In the genomic region with DNA sequence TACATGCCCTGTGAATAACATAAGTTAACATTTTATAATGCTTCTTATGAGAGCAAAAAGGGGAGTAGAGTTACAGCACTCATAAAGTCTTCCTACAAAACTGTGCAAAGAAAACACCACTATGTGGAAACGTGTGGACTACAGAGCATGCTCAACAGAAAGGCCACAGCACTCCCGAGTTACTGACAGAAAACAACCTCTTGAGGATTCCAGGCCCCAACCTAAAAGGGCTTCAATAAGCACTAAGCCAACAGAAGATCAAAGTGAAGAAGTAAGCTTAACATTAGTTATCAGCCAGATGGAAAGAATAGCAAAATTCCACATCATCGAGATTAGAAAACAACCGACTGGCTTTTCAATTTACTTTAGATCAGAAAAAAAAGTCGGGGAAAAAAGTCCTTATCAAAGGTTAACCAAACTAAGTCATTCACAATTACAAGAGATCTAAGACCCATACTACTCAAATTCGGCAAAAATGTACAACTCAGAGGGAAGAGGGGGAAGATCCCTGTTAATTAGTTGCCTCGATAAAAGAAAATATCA, we compare ENCODE assay signal across 8 cellular contexts. TPM values are rescaled to one million over a fixed set of nuclear protein-coding genes. Genes with fewer than 3 reads are reported as not detected.
DNase-seq lines count a peak whose midpoint lies in the region; ATAC-seq lines count a peak whose summit lies in the region.

No MANE protein-coding gene starts in this region.

- H3K9ac ChIP-seq in HUES48 (ENCODE audit: low read depth, low read length) (no peak overlapping the region; the same call in 1 of the 2 replicates), iPS-18a (ENCODE audit: low read length) (peak overlapping the region; percentile 72)

- H3K36me3 Mint-ChIP-seq in CD8-positive, alpha-beta memory T cell = peaks cover 0 to 30% (median 3%) of the 10 kb centered on the region in 3 donors
- peaks cover 14% of the 10 kb centered on the region for H3K36me3 Mint-ChIP-seq in activated naive CD8-positive, alpha-beta T cell treated with anti-CD3 and anti-CD28 coated beads, Interleukin-2, amount 10 ng/mL, durations not matched to agents 7 days and 5 days
- H3K36me3 Mint-ChIP-seq in stimulated activated effector memory CD8-positive, alpha-beta T cell treated with anti-CD3 and anti-CD28 coated beads, Interleukin-12 subunit alpha, Interleukin-12 subunit beta, amount 100 ng/mL, for 72 hours = peaks cover 55% of the 10 kb centered on the region

- DNase-seq in CD8-positive, alpha-beta memory T cell = no peak
- DNase-seq in activated naive CD8-positive, alpha-beta T cell treated with anti-CD3 and anti-CD28 coated beads, Interleukin-2, amount 10 ng/mL, durations not matched to agents 7 days and 5 days = no peak
- no peak for DNase-seq in stimulated activated effector memory CD8-positive, alpha-beta T cell treated with anti-CD3 and anti-CD28 coated beads, Interleukin-12 subunit alpha, Interleukin-12 subunit beta, amount 100 ng/mL, for 72 hours (ENCODE audit: low spot score in 2 of 2)
- DNase-seq in activated gamma-delta T cell (lab: John Stamatoyannopoulos, UW) (no peak), posterior vena cava (ENCODE audit: low spot score) (no peak)

- H3K4me1 Mint-ChIP-seq in CD8-positive, alpha-beta memory T cell = peaks cover 55 to 72% (median 70%) of the 10 kb centered on the region in 3 donors
- peaks cover 45% of the 10 kb centered on the region for H3K4me1 Mint-ChIP-seq in activated naive CD8-positive, alpha-beta T cell treated with anti-CD3 and anti-CD28 coated beads, Interleukin-2, amount 10 ng/mL, durations not matched to agents 7 days and 5 days
- peaks cover 54% of the 10 kb centered on the region for H3K4me1 Mint-ChIP-seq in stimulated activated effector memory CD8-positive, alpha-beta T cell treated with anti-CD3 and anti-CD28 coated beads, Interleukin-12 subunit alpha, Interleukin-12 subunit beta, amount 100 ng/mL, for 72 hours

- peak overlapping the region; percentile 100 for H3K27ac ChIP-seq in CD8-positive, alpha-beta memory T cell (ENCODE audit: low read depth, low read length)
- peak overlapping the region; percentile 99 for H3K27ac ChIP-seq in HUES48 (ENCODE audit: low read depth, low read length)
- no peak overlapping the region for H3K27ac ChIP-seq in iPS-18a (ENCODE audit: low read length)

- H3K4me3 Mint-ChIP-seq in CD8-positive, alpha-beta memory T cell = peak overlapping the region; percentile 97 to 99 (median 98)
- H3K4me3 Mint-ChIP-seq in activated naive CD8-positive, alpha-beta T cell treated with anti-CD3 and anti-CD28 coated beads, Interleukin-2, amount 10 ng/mL, durations not matched to agents 7 days and 5 days = peak overlapping the region; percentile 87
- peak overlapping the region; percentile 94 for H3K4me3 Mint-ChIP-seq in stimulated activated effector memory CD8-positive, alpha-beta T cell treated with anti-CD3 and anti-CD28 coated beads, Interleukin-12 subunit alpha, Interleukin-12 subunit beta, amount 100 ng/mL, for 72 hours

- peaks cover 60% of the 10 kb centered on the region for H3K4me1 ChIP-seq in CD8-positive, alpha-beta memory T cell (ENCODE audit: insufficient read depth, low read length)
- H3K4me1 ChIP-seq in HUES48 (ENCODE audit: control insufficient read depth, insufficient read depth, low read length) (peaks cover 19% of the 10 kb centered on the region), iPS-18a (ENCODE audit: control insufficient read depth, low read depth, low read length) (peaks cover 23% of the 10 kb centered on the region)

- H3K4me3 ChIP-seq in CD8-positive, alpha-beta memory T cell (ENCODE audit: low read length) = peak overlapping the region; percentile 92
- H3K4me3 ChIP-seq in HUES48 (ENCODE audit: low read depth, low read length) = peak overlapping the region; percentile 90
- H3K4me3 ChIP-seq in iPS-18a (ENCODE audit: low read length) = peak overlapping the region; percentile 77

- H3K27me3 Mint-ChIP-seq in CD8-positive, alpha-beta memory T cell = peaks cover 0 to 5% of the 10 kb centered on the region in 2 donors
- H3K27me3 Mint-ChIP-seq in activated naive CD8-positive, alpha-beta T cell treated with anti-CD3 and anti-CD28 coated beads, Interleukin-2, amount 10 ng/mL, durations not matched to agents 7 days and 5 days = no peaks in the 10 kb centered on the region

- no peaks in the 10 kb centered on the region for H3K9me3 ChIP-seq in CD8-positive, alpha-beta memory T cell (ENCODE audit: low read length)
- H3K9me3 ChIP-seq in HUES48 (ENCODE audit: control insufficient read depth, insufficient read depth, low read length) (no peaks in the 10 kb centered on the region), iPS-18a (ENCODE audit: control insufficient read depth, low read depth, low read length) (no peaks in the 10 kb centered on the region)

- peak overlapping the region; percentile 99 to 100 (median 100) for H3K27ac Mint-ChIP-seq in CD8-positive, alpha-beta memory T cell
- peak overlapping the region; percentile 92 for H3K27ac Mint-ChIP-seq in activated naive CD8-positive, alpha-beta T cell treated with anti-CD3 and anti-CD28 coated beads, Interleukin-2, amount 10 ng/mL, durations not matched to agents 7 days and 5 days
- peak overlapping the region; percentile 99 for H3K27ac Mint-ChIP-seq in stimulated activated effector memory CD8-positive, alpha-beta T cell treated with anti-CD3 and anti-CD28 coated beads, Interleukin-12 subunit alpha, Interleukin-12 subunit beta, amount 100 ng/mL, for 72 hours

- POLR2A ChIA-PET in CD8-positive, alpha-beta memory T cell (lab: Charles Lee) = interaction anchor here (0.6 to 3.5 kb wide), 8 partner anchors 15 to 239 kb away, joined by 3 to 31 read pairs (median 6); partner anchors contain the start of genes BBS9 and NT5C3A
- POLR2A ChIA-PET in activated naive CD8-positive, alpha-beta T cell treated with anti-CD3 and anti-CD28 coated beads, Interleukin-2, amount 10 ng/mL, durations not matched to agents 7 days and 5 days (lab: Charles Lee) = interaction anchor here (0.6 to 6.3 kb wide), 12 partner anchors 9 to 395 kb away, joined by 3 to 168 read pairs (median 16); partner anchors contain the start of genes AVL9, NT5C3A and RP9

- no peaks in the 10 kb centered on the region for H3K36me3 ChIP-seq in CD8-positive, alpha-beta memory T cell (ENCODE audit: insufficient read depth, low read length)
- H3K36me3 ChIP-seq in HUES48 (ENCODE audit: control insufficient read depth, insufficient read depth, low read length) (no peaks in the 10 kb centered on the region), iPS-18a (ENCODE audit: control insufficient read depth, low read depth, low read length) (no peaks in the 10 kb centered on the region)

- intact Hi-C loops in posterior vena cava (cut with DNase I) = loop anchor here in 1 of 2 donors (10.0 kb wide), 1 partner anchor 55 kb away; no protein-coding TSS in a partner anchor

- peaks cover 0 to 5% (median 0%) of the 10 kb centered on the region in 5 donors for H3K9me3 Mint-ChIP-seq in CD8-positive, alpha-beta memory T cell
- no peaks in the 10 kb centered on the region for H3K9me3 Mint-ChIP-seq in activated naive CD8-positive, alpha-beta T cell treated with anti-CD3 and anti-CD28 coated beads, Interleukin-2, amount 10 ng/mL, durations not matched to agents 7 days and 5 days
- H3K9me3 Mint-ChIP-seq in stimulated activated effector memory CD8-positive, alpha-beta T cell treated with anti-CD3 and anti-CD28 coated beads, Interleukin-12 subunit alpha, Interleukin-12 subunit beta, amount 100 ng/mL, for 72 hours = no peaks in the 10 kb centered on the region

- no peaks in the 10 kb centered on the region for H3K27me3 ChIP-seq in CD8-positive, alpha-beta memory T cell (ENCODE audit: insufficient read depth, low read length, poor library complexity, severe bottlenecking)
- H3K27me3 ChIP-seq in HUES48 (ENCODE audit: control insufficient read depth, insufficient read depth, low read length) = peaks cover 3% of the 10 kb centered on the region; the same call in 1 of the 2 replicates
- no peaks in the 10 kb centered on the region for H3K27me3 ChIP-seq in iPS-18a (ENCODE audit: control insufficient read depth, insufficient read depth, low read length)

- ATAC-seq in activated naive CD8-positive, alpha-beta T cell treated with anti-CD3 and anti-CD28 coated beads, Interleukin-2, amount 10 ng/mL, durations not matched to agents 7 days and 5 days (ENCODE audit: low read depth) = no peak
- no peak for ATAC-seq in stimulated activated effector memory CD8-positive, alpha-beta T cell treated with anti-CD3 and anti-CD28 coated beads, Interleukin-12 subunit alpha, Interleukin-12 subunit beta, amount 100 ng/mL, for 72 hours
- no peak for ATAC-seq in GM18502 (IDR thresholded peaks at IDR 0.05; ENCODE audit: poor library complexity, unreplicated experiment)

- CTCF ChIA-PET in CD8-positive, alpha-beta memory T cell (lab: Charles Lee) = interaction anchor here (1.0 to 8.1 kb wide), 8 partner anchors 13 to 219 kb away, joined by 3 to 62 read pairs (median 6); partner anchors contain the start of genes NT5C3A and RP9

RNA-seq across cellular contexts. Expression of gene KBTBD2, which starts 1.5 kb away (rescaled TPM):
- 10 to 100 TPM; 21.8 to 24.2 TPM for total RNA-seq in CD8-positive, alpha-beta memory T cell
- polyA plus RNA-seq in CD8-positive, alpha-beta memory T cell = 21.9 TPM
- 10 to 100 TPM; 41.3 to 45.4 TPM for total RNA-seq in activated naive CD8-positive, alpha-beta T cell treated with anti-CD3 and anti-CD28 coated beads, Interleukin-2, amount 10 ng/mL, durations not matched to agents 7 days and 5 days
- total RNA-seq in posterior vena cava = 10 to 100 TPM; 24.1 to 34.8 TPM
